1 cellular context compared by ENCODE assay signal in genomic region chr21:15289896-15290841, GRCh38.
TF ChIP-seq lines count a peak whose summit lies in the region.

No MANE protein-coding gene starts in this region.

TF ChIP-seq in HepG2, 621 proteins besides CTCF, POLR2A, EP300 and RAD21 (continued from another document and continues in another):
- TF ChIP-seq ZNF281 (CRISPR knock-in tag; IDR thresholded peaks at IDR 0.05; ENCODE audit: borderline replicate concordance) (no peak), GTF2F1 (IDR thresholded peaks at IDR 0.05; ENCODE audit: low read length) (no peak), THAP9 (CRISPR knock-in tag; IDR thresholded peaks at IDR 0.05; ENCODE audit: borderline replicate concordance) (no peak), PAWR (CRISPR knock-in tag; IDR thresholded peaks at IDR 0.05; ENCODE audit: borderline replicate concordance) (no peak), PRDM4 (CRISPR knock-in tag; IDR thresholded peaks at IDR 0.05; ENCODE audit: borderline replicate concordance) (no peak), DDIT3 (CRISPR knock-in tag; IDR thresholded peaks at IDR 0.05) (no peak), THAP7 (CRISPR knock-in tag; IDR thresholded peaks at IDR 0.05) (no peak), ELK4 (CRISPR knock-in tag; IDR thresholded peaks at IDR 0.05; ENCODE audit: borderline replicate concordance) (no peak), ZNF672 (CRISPR knock-in tag; IDR thresholded peaks at IDR 0.05) (no peak), ARID4A (CRISPR knock-in tag; IDR thresholded peaks at IDR 0.05; ENCODE audit: borderline replicate concordance) (peak; percentile 35; the same call in 1 of the 2 replicates), KLF11 (CRISPR knock-in tag; IDR thresholded peaks at IDR 0.05) (no peak), ZFP91 (CRISPR knock-in tag; IDR thresholded peaks at IDR 0.05; ENCODE audit: borderline replicate concordance) (peak; percentile 26; the same call in 1 of the 2 replicates), TCF7L2 (IDR thresholded peaks at IDR 0.05; ENCODE audit: low read depth, low read length) (no peak), FOSL2 (CRISPR knock-in tag; IDR thresholded peaks at IDR 0.05) (no peak), TAF15 (IDR thresholded peaks at IDR 0.05; ENCODE audit: low read depth, low read length, poor library complexity, severe bottlenecking) (peak; percentile 35), TP53 (CRISPR knock-in tag; conservative IDR thresholded peaks at IDR 0.05) (no peak), ZNF687 (CRISPR knock-in tag; IDR thresholded peaks at IDR 0.05) (peak; percentile 64), HNRNPLL (IDR thresholded peaks at IDR 0.05; ENCODE audit: low read depth, low read length, poor library complexity, severe bottlenecking) (peak; percentile 25), ARHGAP35 (CRISPR knock-in tag; IDR thresholded peaks at IDR 0.05; ENCODE audit: borderline replicate concordance) (no peak), FOXO4 (CRISPR knock-in tag; conservative IDR thresholded peaks at IDR 0.05) (no peak), ZNF713 (CRISPR knock-in tag; IDR thresholded peaks at IDR 0.05) (no peak), SMYD3 (CRISPR knock-in tag; IDR thresholded peaks at IDR 0.05) (no peak), ZBTB14 (CRISPR knock-in tag; IDR thresholded peaks at IDR 0.05) (no peak)
